In the genomic region with DNA sequence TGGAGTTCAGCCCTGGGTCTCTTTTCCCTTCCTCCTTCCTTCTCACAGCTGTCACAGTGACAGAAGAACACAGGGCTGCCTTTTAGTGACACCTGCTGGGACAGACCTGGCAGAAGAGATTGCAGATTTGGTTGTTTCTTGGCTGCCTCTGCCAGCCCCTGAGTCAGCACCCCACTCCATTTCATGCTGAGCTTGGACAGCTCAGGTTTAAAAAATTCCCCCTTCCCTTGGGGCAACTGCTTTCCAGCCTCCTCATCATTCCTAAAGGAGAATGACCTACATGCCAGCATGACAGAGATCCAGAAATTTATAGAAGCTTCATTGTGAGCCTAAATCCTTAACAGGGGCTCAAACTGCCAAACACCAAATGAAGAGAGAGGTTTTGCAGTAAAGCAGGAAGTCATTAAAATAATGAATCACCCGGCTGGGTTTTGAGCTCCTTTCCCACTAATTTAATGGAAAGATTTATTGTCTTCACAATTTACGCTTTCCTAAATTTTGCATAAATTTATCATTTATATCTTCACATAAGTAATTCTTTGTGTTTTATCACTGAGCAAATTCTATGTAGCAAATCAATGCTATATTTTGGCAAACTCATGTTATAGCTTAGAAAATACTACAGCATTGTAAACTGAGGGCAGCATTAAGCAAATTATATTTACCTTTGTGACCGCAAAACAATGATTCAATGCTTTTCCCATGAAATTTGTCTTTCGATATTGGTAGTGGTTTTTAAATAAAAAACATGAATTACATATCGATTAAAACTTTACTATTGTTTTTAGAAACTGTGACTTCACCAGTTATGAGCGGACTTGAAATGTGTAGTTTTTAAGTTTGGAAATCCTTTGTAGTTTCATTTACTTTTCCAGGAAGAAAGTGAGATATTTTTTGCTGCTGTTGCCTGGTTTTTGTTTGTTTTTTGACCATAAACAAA, we compare ENCODE assay signal across 8 cellular contexts.
DNase-seq lines count a peak whose midpoint lies in the region; ATAC-seq and TF ChIP-seq lines count a peak whose summit lies in the region.

No MANE protein-coding gene starts in this region.

- H3K9me3 ChIP-seq in T-helper 17 cell (ENCODE audit: control insufficient read depth, low read length, poor library complexity, severe bottlenecking): no peaks in the 10 kb centered on the region

- peak; percentile 93 for DNase-seq in EH (ENCODE audit: low read depth)
- peak; percentile 21 for DNase-seq in NCI-H2029 (lab: John Stamatoyannopoulos, UW)
- peak; percentile 91 for DNase-seq in astrocyte of the spinal cord (ENCODE audit: low read depth, low spot score)
- DNase-seq in left lobe of liver (ENCODE audit: low spot score): no peak
- no peak for DNase-seq in effector memory CD8-positive, alpha-beta T cell
- no peak for DNase-seq in T-helper 17 cell
- no peak for DNase-seq in activated T-cell treated with anti-CD3 and anti-CD28 coated beads, Interleukin-2, amount 50 U/mL, for 48 hours

- TF ChIP-seq CTCF in astrocyte of the spinal cord (IDR thresholded peaks at IDR 0.05; ENCODE audit: low read depth, low read length): peak; percentile 59

- H3K4me3 ChIP-seq in astrocyte of the spinal cord (ENCODE audit: low read depth, low read length): no peak overlapping the region

- peak; percentile 51 for ATAC-seq in left lobe of liver
- ATAC-seq in effector memory CD8-positive, alpha-beta T cell (replicated peaks): no peak
- ATAC-seq in GM21529 (IDR thresholded peaks at IDR 0.05; ENCODE audit: unreplicated experiment): no peak
- ATAC-seq in T-helper 17 cell: no peak

- no peak overlapping the region for H3K4me3 Mint-ChIP-seq in effector memory CD8-positive, alpha-beta T cell
- no peak overlapping the region for H3K4me3 Mint-ChIP-seq in T-helper 17 cell

- H3K27me3 Mint-ChIP-seq in effector memory CD8-positive, alpha-beta T cell: no peaks in the 10 kb centered on the region
- H3K27me3 Mint-ChIP-seq in T-helper 17 cell: no peaks in the 10 kb centered on the region

- no peaks in the 10 kb centered on the region for H3K36me3 Mint-ChIP-seq in effector memory CD8-positive, alpha-beta T cell (ENCODE audit: insufficient read depth)
- H3K36me3 Mint-ChIP-seq in T-helper 17 cell (ENCODE audit: low read depth): no peaks in the 10 kb centered on the region

- peaks cover 12 to 14% of the 10 kb centered on the region in 2 donors for H3K9me3 Mint-ChIP-seq in effector memory CD8-positive, alpha-beta T cell

- in situ Hi-C loops in astrocyte of the spinal cord (cut with HindIII; ENCODE audit: low sequenced_read_pairs): no loop called here

- H3K4me1 Mint-ChIP-seq in effector memory CD8-positive, alpha-beta T cell (ENCODE audit: low read depth in 2 of 2): no peaks in the 10 kb centered on the region
- H3K4me1 Mint-ChIP-seq in T-helper 17 cell: no peaks in the 10 kb centered on the region

- no peak overlapping the region for H3K27ac Mint-ChIP-seq in effector memory CD8-positive, alpha-beta T cell
- no peak overlapping the region for H3K27ac Mint-ChIP-seq in T-helper 17 cell

Comparison
In these comparisons a context has a peak if more than half of its experiments do, and no peak if none do; other contexts are left out.
1. DNase-seq: peak in EH (single experiment), NCI-H2029 (single experiment) and astrocyte of the spinal cord (single experiment); none in left lobe of liver (single experiment), effector memory CD8-positive, alpha-beta T cell (0 of 3), T-helper 17 cell (0 of 3) and activated T-cell treated with anti-CD3 and anti-CD28 coated beads, Interleukin-2, amount 50 U/mL, for 48 hours (0 of 2).